In genomic region chr3:69738291-69738690, GRCh38 we compare ENCODE assay signal across 9 cellular contexts. TPM values are rescaled to one million over a fixed set of nuclear protein-coding genes. Genes with fewer than 3 reads are reported as not detected.
DNase-seq lines count a peak whose midpoint lies in the region; ATAC-seq, FAIRE-seq and TF ChIP-seq lines count a peak whose summit lies in the region.
"Had no signal": no experiment of that assay in that cellular context is flagged by ENCODE, and none has a peak within 500 bp of the region (broad histone marks: within the 10 kb centered on the region; RNA-seq: fewer than 3 reads in every experiment).

No MANE protein-coding gene starts in this region.

- H3K4me1 ChIP-seq in kidney (ENCODE audit: control insufficient read depth in 1 of 2, insufficient read depth in 1 of 2, low read depth in 1 of 2, low read length in 2 of 2) = peaks cover 0 to 8% of the 10 kb centered on the region in 2 donors
- H3K4me1 ChIP-seq in thyroid gland = peaks cover 4 to 9% of the 10 kb centered on the region in 2 donors

- H3K27ac Mint-ChIP-seq in T-helper 2 cell treated with Interferon-gamma antibody and Interleukin-4, amounts not matched to agents 5 μg/mL and 100 μg/mL, for 36 hours = no peak overlapping the region

- intact Hi-C loops in kidney (cut with DNase I) = no loop called here
- intact Hi-C loops in thyroid gland (cut with DNase I) = no loop called here

- FAIRE-seq in kidney (lab: Jason Lieb, UNC) = no peak

- no peak for TF ChIP-seq POLR2A in thyroid gland (IDR thresholded peaks at IDR 0.05)

- ATAC-seq in HG03025 (IDR thresholded peaks at IDR 0.05; ENCODE audit: low FRiP score, unreplicated experiment) = no peak

- in situ Hi-C loops in astrocyte of the cerebellum (cut with HindIII; ENCODE audit: low sequenced_read_pairs) = no loop called here

- H3K27me3 Mint-ChIP-seq in T-helper 2 cell treated with Interferon-gamma antibody and Interleukin-4, amounts not matched to agents 5 μg/mL and 100 μg/mL, for 36 hours (ENCODE audit: low read depth) = peaks cover 53% of the 10 kb centered on the region

- H3K4me1 Mint-ChIP-seq in T-helper 2 cell treated with Interferon-gamma antibody and Interleukin-4, amounts not matched to agents 5 μg/mL and 100 μg/mL, for 36 hours (ENCODE audit: low read depth) = peaks cover 5% of the 10 kb centered on the region

- WGBS in thyroid gland, 2 donors = 0 to 3% methylated on average over 4 of the region's 4 CpGs

- peak overlapping the region; percentile 74 for H3K4me3 Mint-ChIP-seq in T-helper 2 cell treated with Interferon-gamma antibody and Interleukin-4, amounts not matched to agents 5 μg/mL and 100 μg/mL, for 36 hours

- H3K27me3 ChIP-seq in thyroid gland = no peaks in the 10 kb centered on the region

- H3K27ac ChIP-seq in kidney (ENCODE audit: low read depth in 2 of 2, low read length in 2 of 2) = peak overlapping the region in 1 of 2 donors; percentile 34
- peak overlapping the region in 1 of 3 donors; percentile 61 for H3K27ac ChIP-seq in thyroid gland

- no peak for DNase-seq in T-helper 2 cell treated with Interferon-gamma antibody and Interleukin-4, amounts not matched to agents 5 μg/mL and 100 μg/mL, for 36 hours (ENCODE audit: low spot score)
- no peak for DNase-seq in T-helper 2 cell
- no peak for DNase-seq in astrocyte of the cerebellum (ENCODE audit: low read depth)
- DNase-seq in kidney = no peak
- DNase-seq in thyroid gland = no peak
- DNase-seq in germinal center (ENCODE audit: low spot score) = no peak
- no peak for DNase-seq in NCI-H1694 (lab: John Stamatoyannopoulos, UW)
- DNase-seq: DND-41 had no signal

- no peak for TF ChIP-seq CTCF in astrocyte of the cerebellum (IDR thresholded peaks at IDR 0.05; ENCODE audit: low read depth, low read length, missing control alignments)
- no peak for TF ChIP-seq CTCF in kidney (IDR thresholded peaks at IDR 0.05; ENCODE audit: borderline replicate concordance, extremely low read depth, insufficient read depth)
- TF ChIP-seq CTCF in thyroid gland (IDR thresholded peaks at IDR 0.05) = no peak

- no peaks in the 10 kb centered on the region for H3K9me3 Mint-ChIP-seq in T-helper 2 cell treated with Interferon-gamma antibody and Interleukin-4, amounts not matched to agents 5 μg/mL and 100 μg/mL, for 36 hours

- peak overlapping the region; percentile 13 to 29 for H3K9ac ChIP-seq in kidney (ENCODE audit: low read length in 2 of 2)

- H3K9me3 ChIP-seq in kidney (ENCODE audit: control insufficient read depth in 1 of 2, low read length in 2 of 2) (no peaks in the 10 kb centered on the region), thyroid gland (no peaks in the 10 kb centered on the region)

- H3K36me3 ChIP-seq in kidney (ENCODE audit: control insufficient read depth in 1 of 2, insufficient read depth in 2 of 2, low read length in 2 of 2) = no peaks in the 10 kb centered on the region
- no peaks in the 10 kb centered on the region for H3K36me3 ChIP-seq in thyroid gland

- H3K4me3 ChIP-seq in astrocyte of the cerebellum (ENCODE audit: low read depth, low read length) (peak overlapping the region; percentile 86), kidney (ENCODE audit: low read length in 2 of 2) (peak overlapping the region; percentile 88), thyroid gland (replicated peaks in 1 of 3) (peak overlapping the region in 2 of 3 donors; percentile 26 to 85)

- no peaks in the 10 kb centered on the region for H3K36me3 Mint-ChIP-seq in T-helper 2 cell treated with Interferon-gamma antibody and Interleukin-4, amounts not matched to agents 5 μg/mL and 100 μg/mL, for 36 hours (ENCODE audit: low read depth)

RNA-seq across cellular contexts. Expression of gene MITF, which starts 1.0 kb away (rescaled TPM):
- 52.6 TPM for total RNA-seq in kidney
- polyA plus RNA-seq in kidney (ENCODE audit: insufficient read depth, low read depth, low replicate concordance) = 14.1 TPM
- total RNA-seq in thyroid gland = 10 to 100 TPM; 22.4 to 52.1 (median 26.4) TPM
